11 cellular contexts compared by ENCODE assay signal in genomic region chr5:35035271-35035670, GRCh38. TPM values are rescaled to one million over a fixed set of nuclear protein-coding genes. Genes with fewer than 3 reads are reported as not detected.
"Had no signal": no experiment of that assay in that cellular context is flagged by ENCODE, and none has a peak within 500 bp of the region (broad histone marks: within the 10 kb centered on the region; RNA-seq: fewer than 3 reads in every experiment).

No MANE protein-coding gene starts in this region.

- FAIRE-seq: HepG2 had no signal

- H3K27ac Mint-ChIP-seq: HFFc6, IgD-negative memory B cell had no signal

- ATAC-seq: HCT116 had no signal

- H3K4me3 Mint-ChIP-seq: HFFc6, IgD-negative memory B cell had no signal

- H3K36me3 ChIP-seq: HAP-1 had no signal

- H3K4me1 Mint-ChIP-seq: IgD-negative memory B cell had no signal

- H3K27ac ChIP-seq: GM23248, HL-60 had no signal

- H3K9me3 ChIP-seq: HAP-1 had no signal

- H3K27me3 Mint-ChIP-seq: IgD-negative memory B cell had no signal

- H3K9ac ChIP-seq: GM23248 had no signal

- H3K9me3 Mint-ChIP-seq: HFFc6, IgD-negative memory B cell had no signal

- H2AFZ ChIP-seq: GM23248 had no signal

- H3K36me3 Mint-ChIP-seq: IgD-negative memory B cell had no signal

- DNase-seq: GM23248, GOT3, H7, HFFc6 had no signal

- H3K4me3 ChIP-seq: GM23248, HAP-1 had no signal

- H3K4me1 ChIP-seq: HAP-1 had no signal

RNA-seq across cellular contexts. Expression of gene AGXT2, which starts 12.5 kb away (rescaled TPM):
- total RNA-seq: GM23248, H4, H7, HFFc6, HT1080 had no signal
- polyA plus RNA-seq: GM23248, IgD-negative memory B cell had no signal
